In genomic region chr11:61829806-61830205, GRCh38 we compare ENCODE assay signal across 9 cellular contexts. TPM values are rescaled to one million over a fixed set of nuclear protein-coding genes. Genes with fewer than 3 reads are reported as not detected.
DNase-seq lines count a peak whose midpoint lies in the region; TF ChIP-seq lines count a peak whose summit lies in the region.
"Had no signal": no experiment of that assay in that cellular context is flagged by ENCODE, and none has a peak within 500 bp of the region (broad histone marks: within the 10 kb centered on the region; RNA-seq: fewer than 3 reads in every experiment).

No MANE protein-coding gene starts in this region.

- H3K27ac ChIP-seq in hepatocyte (peak overlapping the region; percentile 98), skeletal muscle tissue (ENCODE audit: low read depth, low read length) (peak overlapping the region; percentile 76), MM.1S (ENCODE audit: low read length) (no peak overlapping the region)

- no peaks in the 10 kb centered on the region for H3K9me3 Mint-ChIP-seq in activated CD4-positive, alpha-beta memory T cell treated with anti-CD3 and anti-CD28 coated beads, Interleukin-2, amount 10 ng/mL, durations not matched to agents 7 days and 5 days

- H3K4me3 ChIP-seq in HAP-1, result peak overlapping the region; percentile 74
- H3K4me3 ChIP-seq in hepatocyte, result peak overlapping the region; percentile 95
- H3K4me3 ChIP-seq in skeletal muscle tissue (ENCODE audit: low read length in 3 of 3), result peak overlapping the region; percentile 69 to 79 (median 73)
- H3K4me3 ChIP-seq in MM.1S (ENCODE audit: low read length), result no peak overlapping the region

- POLR2A ChIA-PET in activated CD4-positive, alpha-beta memory T cell treated with anti-CD3 and anti-CD28 coated beads, Interleukin-2, amount 10 ng/mL, durations not matched to agents 7 days and 5 days (lab: Charles Lee), result interaction anchor here (3.3 to 4.3 kb wide), 3 partner anchors 13 to 37 kb away, joined by 14 to 81 read pairs (median 44); partner anchors contain the start of genes FADS1, FEN1 and TMEM258

- TF ChIP-seq CTCF in hepatocyte (IDR thresholded peaks at IDR 0.05; ENCODE audit: poor library complexity), result no peak
- TF ChIP-seq CTCF in MM.1S (IDR thresholded peaks at IDR 0.05; ENCODE audit: low read length), result no peak

- H3K9me3 ChIP-seq in HAP-1, result no peaks in the 10 kb centered on the region
- no peaks in the 10 kb centered on the region for H3K9me3 ChIP-seq in hepatocyte (ENCODE audit: low read depth)
- H3K9me3 ChIP-seq in skeletal muscle tissue (ENCODE audit: control insufficient read depth in 3 of 3, low read length in 3 of 3), result no peaks in the 10 kb centered on the region
- no peaks in the 10 kb centered on the region for H3K9me3 ChIP-seq in MM.1S (replicated peaks; ENCODE audit: insufficient read depth, low read length)

- H3K36me3 Mint-ChIP-seq in activated CD4-positive, alpha-beta memory T cell treated with anti-CD3 and anti-CD28 coated beads, Interleukin-2, amount 10 ng/mL, durations not matched to agents 7 days and 5 days (ENCODE audit: low read depth), result peaks cover 57% of the 10 kb centered on the region

- peak overlapping the region; percentile 93 for H3K4me2 ChIP-seq in hepatocyte
- H3K4me2 ChIP-seq in MM.1S (ENCODE audit: low read depth, low read length), result no peak overlapping the region

- in situ Hi-C loops in HAP-1 (cut with MboI; ENCODE audit: low sequenced_read_pairs), result no loop called here

- H3K27me3 ChIP-seq in HAP-1 (ENCODE audit: low read depth) (no peaks in the 10 kb centered on the region), hepatocyte (no peaks in the 10 kb centered on the region), skeletal muscle tissue (ENCODE audit: control insufficient read depth in 3 of 3, insufficient read depth in 3 of 3, low read length in 3 of 3) (peaks cover 12 to 31% (median 16%) of the 10 kb centered on the region in 3 donors), MM.1S (replicated peaks; ENCODE audit: insufficient read depth, low read length) (peaks cover 41% of the 10 kb centered on the region)

- no peak overlapping the region for H2AFZ ChIP-seq in hepatocyte
- no peak overlapping the region for H2AFZ ChIP-seq in MM.1S (ENCODE audit: low read length)

- no peaks in the 10 kb centered on the region for H3F3A ChIP-seq in MM.1S (ENCODE audit: insufficient read depth, low read length)

- H3K27ac Mint-ChIP-seq in activated CD4-positive, alpha-beta memory T cell treated with anti-CD3 and anti-CD28 coated beads, Interleukin-2, amount 10 ng/mL, durations not matched to agents 7 days and 5 days, result peak overlapping the region; percentile 91

- peak overlapping the region; percentile 95 for H3K4me3 Mint-ChIP-seq in activated CD4-positive, alpha-beta memory T cell treated with anti-CD3 and anti-CD28 coated beads, Interleukin-2, amount 10 ng/mL, durations not matched to agents 7 days and 5 days

- H3K9me2 ChIP-seq in hepatocyte (replicated peaks; ENCODE audit: insufficient read depth) (no peaks in the 10 kb centered on the region), MM.1S (replicated peaks; ENCODE audit: insufficient read depth, low read length) (no peaks in the 10 kb centered on the region)

- H3K4me1 ChIP-seq in HAP-1 (peaks cover 21% of the 10 kb centered on the region), hepatocyte (ENCODE audit: insufficient read depth) (peaks cover 34% of the 10 kb centered on the region), skeletal muscle tissue (ENCODE audit: control insufficient read depth in 3 of 3, insufficient read depth in 3 of 3, low read length in 3 of 3) (peaks cover 21 to 46% (median 45%) of the 10 kb centered on the region in 3 donors), MM.1S (ENCODE audit: low read length) (peaks cover 17% of the 10 kb centered on the region)

- no peak for DNase-seq in HAP-1 (ENCODE audit: low spot score in 2 of 2)
- DNase-seq in activated CD4-positive, alpha-beta memory T cell treated with anti-CD3 and anti-CD28 coated beads, Interleukin-2, amount 10 ng/mL, durations not matched to agents 7 days and 5 days, result no peak
- no peak for DNase-seq in hepatocyte (ENCODE audit: low spot score)
- no peak for DNase-seq in kidney tubule cell (ENCODE audit: low spot score)
- DNase-seq in MM.1S, result no peak
- DNase-seq in stimulated activated CD4-positive, alpha-beta T cell treated with anti-CD3 and anti-CD28 coated beads, Interleukin-15, amount 100 ng/mL, for 24 hours, result no peak
- no peak for DNase-seq in stimulated activated CD4-positive, alpha-beta T cell treated with anti-CD3 and anti-CD28 coated beads, Interleukin-2, amount 100 ng/mL, for 48 hours
- DNase-seq: SHP77 had no signal

- peaks cover 14% of the 10 kb centered on the region; the same call in 1 of the 2 replicates for H3K36me3 ChIP-seq in HAP-1 (replicated peaks)
- H3K36me3 ChIP-seq in hepatocyte (replicated peaks; ENCODE audit: insufficient read depth, low read depth), result no peaks in the 10 kb centered on the region
- H3K36me3 ChIP-seq in skeletal muscle tissue (ENCODE audit: control insufficient read depth in 3 of 3, insufficient read depth in 3 of 3, low read length in 3 of 3), result peaks cover 0 to 3% (median 0%) of the 10 kb centered on the region in 3 donors
- H3K36me3 ChIP-seq in MM.1S (replicated peaks; ENCODE audit: insufficient read depth, low read length), result no peaks in the 10 kb centered on the region

- H3K4me1 Mint-ChIP-seq in activated CD4-positive, alpha-beta memory T cell treated with anti-CD3 and anti-CD28 coated beads, Interleukin-2, amount 10 ng/mL, durations not matched to agents 7 days and 5 days, result peaks cover 66% of the 10 kb centered on the region

- H3K27me3 Mint-ChIP-seq in activated CD4-positive, alpha-beta memory T cell treated with anti-CD3 and anti-CD28 coated beads, Interleukin-2, amount 10 ng/mL, durations not matched to agents 7 days and 5 days, result peaks cover 16% of the 10 kb centered on the region

- H4K20me1 ChIP-seq in hepatocyte (ENCODE audit: insufficient read depth, poor library complexity, severe bottlenecking) (peaks cover 42% of the 10 kb centered on the region), MM.1S (ENCODE audit: insufficient read depth, low read length) (no peaks in the 10 kb centered on the region)

- 67% methylated on average over 4 of the region's 4 CpGs for WGBS in hepatocyte (ENCODE audit: low lambda C conversion rate, missing lambda C conversion rate)

- H3K9ac ChIP-seq in skeletal muscle tissue (ENCODE audit: low read depth in 1 of 3, low read length in 3 of 3), result peak overlapping the region in 2 of 3 donors; percentile 72 to 79
- no peak overlapping the region for H3K9ac ChIP-seq in MM.1S (ENCODE audit: low read length)

- peaks cover 64% of the 10 kb centered on the region for H3K79me2 ChIP-seq in hepatocyte
- no peaks in the 10 kb centered on the region for H3K79me2 ChIP-seq in MM.1S (ENCODE audit: low read length)

- CTCF ChIA-PET in activated CD4-positive, alpha-beta memory T cell treated with anti-CD3 and anti-CD28 coated beads, Interleukin-2, amount 10 ng/mL, durations not matched to agents 7 days and 5 days (lab: Charles Lee), result interaction anchor here (0.8 to 5.0 kb wide), 4 partner anchors 11 to 32 kb away, joined by 3 to 22 read pairs (median 10); partner anchors contain the start of gene FADS1

RNA-seq across cellular contexts. Expression of gene FADS2, which starts 1.7 kb away (rescaled TPM):
- 100 to 1,000 TPM; 251 to 253 TPM for total RNA-seq in activated CD4-positive, alpha-beta memory T cell treated with anti-CD3 and anti-CD28 coated beads, Interleukin-2, amount 10 ng/mL, durations not matched to agents 7 days and 5 days
- total RNA-seq in hepatocyte, result 256 and 317 TPM in 2 replicates
- 277 and 356 TPM in 2 replicates for polyA plus RNA-seq in hepatocyte
- total RNA-seq in skeletal muscle tissue, result 41.2 TPM

RNA-seq across cellular contexts. Expression of gene FADS1, which starts 13.0 kb away (rescaled TPM):
- total RNA-seq in activated CD4-positive, alpha-beta memory T cell treated with anti-CD3 and anti-CD28 coated beads, Interleukin-2, amount 10 ng/mL, durations not matched to agents 7 days and 5 days, result 10 to 100 TPM; 63.6 to 68.2 TPM
- total RNA-seq in hepatocyte (151 and 159 TPM in 2 replicates), skeletal muscle tissue (16.2 TPM)
- polyA plus RNA-seq in hepatocyte, result 218 and 230 TPM in 2 replicates

RNA-seq across cellular contexts. Expression of gene FEN1, which starts 37.1 kb away (rescaled TPM):
- total RNA-seq in activated CD4-positive, alpha-beta memory T cell treated with anti-CD3 and anti-CD28 coated beads, Interleukin-2, amount 10 ng/mL, durations not matched to agents 7 days and 5 days, result 100 to 1,000 TPM; 104 to 105 TPM
- total RNA-seq in hepatocyte (14.2 and 15.4 TPM in 2 replicates), skeletal muscle tissue (11.0 TPM)
- polyA plus RNA-seq in hepatocyte, result 13.6 and 21.0 TPM in 2 replicates

RNA-seq across cellular contexts. Expression of gene TMEM258, which starts 37.4 kb away (rescaled TPM):
- total RNA-seq in activated CD4-positive, alpha-beta memory T cell treated with anti-CD3 and anti-CD28 coated beads, Interleukin-2, amount 10 ng/mL, durations not matched to agents 7 days and 5 days, result 100 to 1,000 TPM; 192 to 196 TPM
- total RNA-seq in hepatocyte, result 64.7 and 90.9 TPM in 2 replicates
- polyA plus RNA-seq in hepatocyte, result 253 and 255 TPM in 2 replicates
- 118 TPM for total RNA-seq in skeletal muscle tissue
